18 cellular contexts compared by ENCODE assay signal in genomic region chr9:131562032-131562959, GRCh38. TPM values are rescaled to one million over a fixed set of nuclear protein-coding genes. Genes with fewer than 3 reads are reported as not detected.
DNase-seq lines count a peak whose midpoint lies in the region; ATAC-seq and TF ChIP-seq lines count a peak whose summit lies in the region.
"Had no signal": no experiment of that assay in that cellular context is flagged by ENCODE, and none has a peak within 500 bp of the region (broad histone marks: within the 10 kb centered on the region; RNA-seq: fewer than 3 reads in every experiment).

No MANE protein-coding gene starts in this region.

- H3K4me3 ChIP-seq in astrocyte of the cerebellum (ENCODE audit: low read depth, low read length): no peak overlapping the region
- H3K4me3 ChIP-seq: esophagus muscularis mucosa, right atrium auricular region had no signal

- peak; percentile 33 for DNase-seq in A172 (ENCODE audit: low spot score)
- peak; percentile 66 for DNase-seq in HuH-7 (ENCODE audit: low spot score)
- DNase-seq in astrocyte of the cerebellum (ENCODE audit: low read depth): peak; percentile 27
- peak; percentile 23 for DNase-seq in iris pigment epithelial cell (ENCODE audit: low read depth)
- no peak for DNase-seq in stimulated activated CD4-positive, alpha-beta T cell treated with anti-CD3 and anti-CD28 coated beads, Interleukin-4, amount 100 ng/mL, for 4 hours
- DNase-seq in NCI-H82 treated with DMSO at 0.1 percent for 48 hours (lab: John Stamatoyannopoulos, UW; ENCODE audit: unreplicated experiment): no peak
- DNase-seq: activated CD4-positive, alpha-beta T cell treated with anti-CD3 and anti-CD28 coated beads, Interleukin-2, amount 50 U/mL, for 48 hours; activated T-cell treated with anti-CD3 and anti-CD28 coated beads, Interleukin-2, amount 50 U/mL, for 72 hours; hippocampal formation; Kasumi-1; left ventricle myocardium superior; NCI-H1694 treated with DMSO at 0.1 percent for 48 hours; NCI-H524 treated with DMSO at 0.1 percent for 48 hours had no signal

- no peak for TF ChIP-seq CTCF in astrocyte of the cerebellum (IDR thresholded peaks at IDR 0.05; ENCODE audit: low read depth, low read length, missing control alignments)

- no peak for ATAC-seq in HG02973 (IDR thresholded peaks at IDR 0.05; ENCODE audit: unreplicated experiment)
- no peak for ATAC-seq in HG03280 (IDR thresholded peaks at IDR 0.05; ENCODE audit: unreplicated experiment)
- ATAC-seq: activated T-cell treated with anti-CD3 and anti-CD28 coated beads, Interleukin-2, amount 50 U/mL, for 72 hours; left ventricle myocardium superior had no signal

- in situ Hi-C loops in astrocyte of the cerebellum (cut with HindIII; ENCODE audit: low sequenced_read_pairs): no loop called here

RNA-seq across cellular contexts. Expression of gene PRRT1B, which starts 17.0 kb away (rescaled TPM):
- not detected in 2 replicates for total RNA-seq in A172 (2014; rRNA removed; shearing (Covaris generic))
- total RNA-seq: activated T-cell treated with anti-CD3 and anti-CD28 coated beads, Interleukin-2, amount 50 U/mL, for 72 hours; left ventricle myocardium superior; right atrium auricular region; ureter had no signal

RNA-seq across cellular contexts. Expression of gene UCK1, which starts 31.2 kb away (rescaled TPM):
- 11.2 and 15.9 TPM in 2 replicates for total RNA-seq in A172 (2014; rRNA removed; shearing (Covaris generic))

RNA-seq across cellular contexts. Expression of gene POMT1, which starts 59.6 kb away (rescaled TPM):
- 22.0 and 26.4 TPM in 2 replicates for total RNA-seq in A172 (2014; rRNA removed; shearing (Covaris generic))

Comparison
In these comparisons a context has a peak if more than half of its experiments do, and no peak if none do; other contexts are left out.
1. DNase-seq: peak in A172 (single experiment), HuH-7 (single experiment), astrocyte of the cerebellum (single experiment) and iris pigment epithelial cell (single experiment); none in stimulated activated CD4-positive, alpha-beta T cell treated with anti-CD3 and anti-CD28 coated beads, Interleukin-4, amount 100 ng/mL, for 4 hours (0 of 2) and NCI-H82 treated with DMSO at 0.1 percent for 48 hours (single experiment).